In the genomic region with DNA sequence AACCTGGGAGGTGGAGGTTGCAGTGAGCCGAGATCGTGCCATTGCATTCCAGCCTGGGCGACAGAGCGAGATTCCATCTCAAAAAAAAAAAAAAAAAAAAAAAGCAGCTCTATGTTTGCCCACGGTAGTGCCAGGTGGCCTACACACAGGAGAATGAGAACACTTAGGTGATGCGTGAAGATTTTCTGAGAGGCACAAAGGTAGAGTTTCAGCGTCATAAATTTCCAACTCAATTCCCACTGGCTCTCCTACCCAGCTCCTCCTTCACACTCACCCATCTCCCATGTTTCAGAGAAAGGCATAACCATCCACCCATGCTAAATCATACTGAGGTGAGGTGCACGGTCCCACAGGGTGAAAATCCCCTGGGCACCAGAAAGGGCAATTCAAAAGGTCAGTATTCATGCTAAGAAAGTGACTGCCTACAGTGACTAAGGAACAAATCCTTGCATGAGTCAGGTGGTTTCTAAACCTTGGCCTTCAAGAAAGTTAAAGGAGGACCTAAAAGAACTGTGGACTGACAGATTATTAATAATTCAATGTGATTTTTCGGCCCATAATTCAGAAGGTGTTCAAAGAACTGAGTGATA, we compare ENCODE assay signal across 12 cellular contexts. TPM values are rescaled to one million over a fixed set of nuclear protein-coding genes. Genes with fewer than 3 reads are reported as not detected.
DNase-seq lines count a peak whose midpoint lies in the region; ATAC-seq, FAIRE-seq and TF ChIP-seq lines count a peak whose summit lies in the region.
"Had no signal": no experiment of that assay in that cellular context is flagged by ENCODE, and none has a peak within 500 bp of the region (broad histone marks: within the 10 kb centered on the region; RNA-seq: fewer than 3 reads in every experiment).

No MANE protein-coding gene starts in this region.

- no peak overlapping the region for H3K4me3 ChIP-seq in A549
- no peak overlapping the region for H3K4me3 ChIP-seq in RWPE2 (ENCODE audit: severe bottlenecking)
- peak overlapping the region in 2 of 3 experiments; percentile 16 to 36 for H3K4me3 ChIP-seq in keratinocyte (ENCODE audit: control insufficient read depth in 2 of 3, extremely low read depth in 1 of 3, insufficient read depth in 2 of 3, low read depth in 1 of 3, low read length in 3 of 3)
- H3K4me3 ChIP-seq: Peyer's patch had no signal

- TF ChIP-seq POLR2A in A549 (IDR thresholded peaks at IDR 0.05; ENCODE audit: low read length), result no peak

- no peak overlapping the region for H2AFZ ChIP-seq in keratinocyte (ENCODE audit: control insufficient read depth, low read length)

- dilution Hi-C loops in keratinocyte (cut with MboI; ENCODE audit: extremely low pct_ligation_motif_present, low sequenced_read_pairs), result no loop called here

- peaks cover 35% of the 10 kb centered on the region for H3K4me1 ChIP-seq in A549
- peaks cover 70% of the 10 kb centered on the region for H3K4me1 ChIP-seq in RWPE2 (ENCODE audit: insufficient read depth, poor library complexity, severe bottlenecking)
- peaks cover 67% of the 10 kb centered on the region for H3K4me1 ChIP-seq in keratinocyte (ENCODE audit: control insufficient read depth, extremely low read depth, insufficient read depth, low read length)

- H3K27ac ChIP-seq in A549 (peak overlapping the region; percentile 34 to 73), RWPE2 (ENCODE audit: poor library complexity, severe bottlenecking) (peak overlapping the region; percentile 97), keratinocyte (ENCODE audit: control insufficient read depth, insufficient read depth, low read length) (peak overlapping the region; percentile 99)
- H3K27ac ChIP-seq: C4-2B, Peyer's patch had no signal

- CTCF ChIA-PET in A549 (lab: Yijun Ruan, JAX), result interaction anchor here (0.7 to 66.5 kb wide), 7 partner anchors 26 to 851 kb away, joined by 3 to 1853 read pairs (median 24); a partner anchor contains a TSS

- TF ChIP-seq CTCF in A549 (IDR thresholded peaks at IDR 0.05), result no peak
- TF ChIP-seq CTCF in GM13977 (IDR thresholded peaks at IDR 0.05; ENCODE audit: extremely low read depth, insufficient read depth, missing control alignments), result no peak
- TF ChIP-seq CTCF in RWPE2 (IDR thresholded peaks at IDR 0.05; ENCODE audit: poor library complexity, severe bottlenecking), result no peak
- no peak for TF ChIP-seq CTCF in keratinocyte (optimal IDR thresholded peaks at IDR 0.05 in 1 of 3, IDR thresholded peaks at IDR 0.05 in 1 of 3, conservative IDR thresholded peaks at IDR 0.05 in 1 of 3; ENCODE audit: extremely low read depth in 1 of 3, insufficient read depth in 2 of 3, low read length in 3 of 3)

- peaks cover 26% of the 10 kb centered on the region for H3K79me2 ChIP-seq in keratinocyte (ENCODE audit: control insufficient read depth, insufficient read depth, low read length)

- DNase-seq in A549 (ENCODE audit: low read depth in 1 of 2, low spot score in 1 of 2), result peak; percentile 45 to 53
- peak; percentile 28 for DNase-seq in GM13977 (ENCODE audit: low spot score)
- no peak for DNase-seq in RWPE2 (ENCODE audit: low spot score)
- DNase-seq in keratinocyte (ENCODE audit: low read depth, low spot score), result no peak
- no peak for DNase-seq in D341Med (ENCODE audit: low spot score)
- DNase-seq in GM19240 (ENCODE audit: insufficient read length, low spot score), result no peak
- DNase-seq in NCI-H1436 (lab: John Stamatoyannopoulos, UW), result no peak
- DNase-seq: activated CD4-positive, alpha-beta T cell treated with anti-CD3 and anti-CD28 coated beads for 4 hours; amygdala; Peyer's patch had no signal

- H3K9ac ChIP-seq in keratinocyte (ENCODE audit: control insufficient read depth, extremely low read depth, insufficient read depth, low read length), result peak overlapping the region; percentile 80

- POLR2A ChIA-PET in A549 (lab: Yijun Ruan, JAX), result interaction anchor here (0.7 to 1.1 kb wide), 2 partner anchors 14 to 101 kb away, joined by 5 to 6 read pairs; a partner anchor contains a TSS

- ATAC-seq in A549 (no peak), RWPE2 (ENCODE audit: low read depth) (no peak), HG03457 (IDR thresholded peaks at IDR 0.05; ENCODE audit: unreplicated experiment) (no peak)

- H3K9me3 ChIP-seq in A549, result no peaks in the 10 kb centered on the region
- no peaks in the 10 kb centered on the region for H3K9me3 ChIP-seq in RWPE2 (ENCODE audit: severe bottlenecking)
- H3K9me3 ChIP-seq in keratinocyte (ENCODE audit: control insufficient read depth, low read depth, low read length), result no peaks in the 10 kb centered on the region
- H3K9me3 ChIP-seq: Peyer's patch had no signal

- no peaks in the 10 kb centered on the region for H4K20me1 ChIP-seq in keratinocyte (ENCODE audit: control insufficient read depth, extremely low read depth, insufficient read depth, low read length)

- no peak for TF ChIP-seq RAD21 in A549 (conservative IDR thresholded peaks at IDR 0.05 in 1 of 2, IDR thresholded peaks at IDR 0.05 in 1 of 2)

- H3K4me2 ChIP-seq in A549 (peak overlapping the region; percentile 40), keratinocyte (ENCODE audit: control insufficient read depth, extremely low read depth, insufficient read depth, low read depth, low read length) (peak overlapping the region; percentile 80)

- FAIRE-seq in A549 (lab: Jason Lieb, UNC) (no peak), keratinocyte (lab: Jason Lieb, UNC) (no peak)

- in situ Hi-C loops in GM13977 (cut with MboI; ENCODE audit: low pct_unique_long_range_greater_than_20kb, low sequenced_read_pairs, unreplicated experiment), result no loop called here

- H3K36me3 ChIP-seq in RWPE2 (ENCODE audit: low read depth) (peaks cover 32% of the 10 kb centered on the region), keratinocyte (ENCODE audit: control insufficient read depth in 2 of 2, extremely low read depth in 1 of 2, insufficient read depth in 2 of 2, low read length in 2 of 2) (peaks cover 3% of the 10 kb centered on the region in 2 experiments)
- H3K36me3 ChIP-seq: Peyer's patch had no signal

- WGBS in A549 (ENCODE audit: missing lambda C conversion rate), result 73% methylated on average over 9 of the region's 9 CpGs

- TF ChIP-seq EP300 in A549 (IDR thresholded peaks at IDR 0.05), result no peak

- H3K27me3 ChIP-seq in RWPE2 (ENCODE audit: insufficient read depth, poor library complexity, severe bottlenecking) (no peaks in the 10 kb centered on the region), keratinocyte (ENCODE audit: control insufficient read depth, extremely low read depth, insufficient read depth, low read length) (no peaks in the 10 kb centered on the region)
- H3K27me3 ChIP-seq: Peyer's patch had no signal

- peaks cover 4% of the 10 kb centered on the region for H3K9me1 ChIP-seq in keratinocyte (ENCODE audit: control insufficient read depth, extremely low read depth, insufficient read depth, low read length)

TF ChIP-seq in A549, 52 proteins besides CTCF, POLR2A, EP300 and RAD21 (continues in another document):
- TF ChIP-seq ZFP36 (IDR thresholded peaks at IDR 0.05; ENCODE audit: borderline replicate concordance, partially characterized antibody), result no peak
- no peak for TF ChIP-seq CHD2 (IDR thresholded peaks at IDR 0.05; ENCODE audit: low read length, partially characterized antibody)
- no peak for TF ChIP-seq EHF (CRISPR knock-in tag; IDR thresholded peaks at IDR 0.05)
- no peak for TF ChIP-seq BHLHE40 (IDR thresholded peaks at IDR 0.05; ENCODE audit: low read depth, low read length)
- TF ChIP-seq NR3C1 (IDR thresholded peaks at IDR 0.05), result no peak
- no peak for TF ChIP-seq FOSL2 (IDR thresholded peaks at IDR 0.05)
- TF ChIP-seq FOSL2 (CRISPR knock-in tag; IDR thresholded peaks at IDR 0.05), result peak; percentile 33; the same call in 1 of the 2 replicates
- no peak for TF ChIP-seq TFCP2L1 (CRISPR knock-in tag; IDR thresholded peaks at IDR 0.05)
- TF ChIP-seq, protein P1, sequence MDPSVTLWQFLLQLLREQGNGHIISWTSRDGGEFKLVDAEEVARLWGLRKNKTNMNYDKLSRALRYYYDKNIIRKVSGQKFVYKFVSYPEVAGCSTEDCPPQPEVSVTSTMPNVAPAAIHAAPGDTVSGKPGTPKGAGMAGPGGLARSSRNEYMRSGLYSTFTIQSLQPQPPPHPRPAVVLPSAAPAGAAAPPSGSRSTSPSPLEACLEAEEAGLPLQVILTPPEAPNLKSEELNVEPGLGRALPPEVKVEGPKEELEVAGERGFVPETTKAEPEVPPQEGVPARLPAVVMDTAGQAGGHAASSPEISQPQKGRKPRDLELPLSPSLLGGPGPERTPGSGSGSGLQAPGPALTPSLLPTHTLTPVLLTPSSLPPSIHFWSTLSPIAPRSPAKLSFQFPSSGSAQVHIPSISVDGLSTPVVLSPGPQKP (IDR thresholded peaks at IDR 0.05; ENCODE audit: low read depth, low read length), result no peak
- TF ChIP-seq HOXA7 (CRISPR knock-in tag; IDR thresholded peaks at IDR 0.05), result no peak

RNA-seq across cellular contexts. Expression of a gene that starts 4.8 kb away (rescaled TPM):
- polyA plus RNA-seq in A549 (2011; rRNA removed) (21.4 and 26.2 TPM in 2 replicates), A549 (2017; fragmentation: RNase III; extraction: RNeasy Plus Mini Kit Qiagen cat#74134 plus additional on column Dnase treatment) (17.4 to 18.7 TPM (median 18.2 TPM) in 3 replicates), keratinocyte (18.7 to 27.6 TPM (median 22.8 TPM) in 3 replicates)
- 27.3 and 36.1 TPM in 2 replicates for polyA plus RNA-seq in A549 (2012; cell fraction: cytosol; rRNA removed)
- 50.5 and 50.8 TPM in 2 replicates for polyA plus RNA-seq in A549 (2012; cell fraction: nucleus; rRNA removed)
- polyA minus RNA-seq in A549 (2011; rRNA and poly(A)+ RNA removed), result 68.2 and 69.2 TPM in 2 replicates
- 10.3 TPM for polyA plus RNA-seq in keratinocyte (2011; ENCODE audit: low read depth)
- 19.2 and 26.4 TPM in 2 replicates for polyA plus RNA-seq in keratinocyte (2011; cell fraction: cytosol; rRNA removed)
- polyA plus RNA-seq in keratinocyte (2011; cell fraction: nucleus; rRNA removed), result 37.1 and 50.9 TPM in 2 replicates
- 26.6 and 27.7 TPM in 2 replicates for polyA plus RNA-seq in keratinocyte (2012; ENCODE audit: low replicate concordance)
- polyA minus RNA-seq in keratinocyte, result 36.2 to 67.9 TPM (median 47.1 TPM) in 3 replicates
- 64.3 TPM for polyA minus RNA-seq in keratinocyte (2011; cell fraction: cytosol; rRNA and poly(A)+ RNA removed)
- 27.6 and 31.8 TPM in 2 replicates for polyA minus RNA-seq in keratinocyte (2011; cell fraction: nucleus; rRNA and poly(A)+ RNA removed)

RNA-seq across cellular contexts. Expression of a gene that starts 14.5 kb away (rescaled TPM):
- polyA plus RNA-seq in A549 (2011; rRNA removed) (82.9 and 95.8 TPM in 2 replicates), A549 (2017; fragmentation: RNase III; extraction: RNeasy Plus Mini Kit Qiagen cat#74134 plus additional on column Dnase treatment) (270 to 323 TPM (median 299 TPM) in 3 replicates), keratinocyte (75.9 to 101 TPM (median 92.3 TPM) in 3 replicates)
- 36.4 and 45.1 TPM in 2 replicates for polyA plus RNA-seq in A549 (2012; cell fraction: cytosol; rRNA removed)
- polyA plus RNA-seq in A549 (2012; cell fraction: nucleus; rRNA removed), result 41.7 and 57.7 TPM in 2 replicates
- polyA minus RNA-seq in A549 (2011; rRNA and poly(A)+ RNA removed), result 74.5 and 81.8 TPM in 2 replicates
- 239 TPM for polyA plus RNA-seq in keratinocyte (2011; ENCODE audit: low read depth)
- 47.2 and 55.5 TPM in 2 replicates for polyA plus RNA-seq in keratinocyte (2011; cell fraction: cytosol; rRNA removed)
- 59.9 and 68.3 TPM in 2 replicates for polyA plus RNA-seq in keratinocyte (2011; cell fraction: nucleus; rRNA removed)
- 107 and 154 TPM in 2 replicates for polyA plus RNA-seq in keratinocyte (2012; ENCODE audit: low replicate concordance)
- polyA minus RNA-seq in keratinocyte, result 42.2 to 74.7 TPM (median 53.7 TPM) in 3 replicates
- 446 TPM for polyA minus RNA-seq in keratinocyte (2011; cell fraction: cytosol; rRNA and poly(A)+ RNA removed)
- polyA minus RNA-seq in keratinocyte (2011; cell fraction: nucleus; rRNA and poly(A)+ RNA removed), result 32.5 and 42.7 TPM in 2 replicates

Comparison
In these comparisons a context has a peak if more than half of its experiments do, and no peak if none do; other contexts are left out.
1. DNase-seq: peak in A549 (2 of 2) and GM13977 (single experiment); none in RWPE2 (single experiment), keratinocyte (single experiment), D341Med (single experiment), GM19240 (single experiment) and NCI-H1436 (single experiment).
2. H3K4me3 ChIP-seq: peak in keratinocyte (2 of 3); none in A549 (single experiment) and RWPE2 (single experiment).
3. Peak in every context shown above with its lines, with median percentiles within 50 percentile points of each other: H3K27ac ChIP-seq.